ENCODE assay signal across 8 cellular contexts in genomic region chr10:136465-136762, GRCh38. TPM values are rescaled to one million over a fixed set of nuclear protein-coding genes. Genes with fewer than 3 reads are reported as not detected.
DNase-seq lines count a peak whose midpoint lies in the region; ATAC-seq, FAIRE-seq and TF ChIP-seq lines count a peak whose summit lies in the region.

No MANE protein-coding gene starts in this region.

- H3K4me2 ChIP-seq in K562 (ENCODE audit: insufficient read depth, low read length), result peak overlapping the region; percentile 98

- peaks cover 9% of the 10 kb centered on the region for H4K20me1 ChIP-seq in K562 (replicated peaks; ENCODE audit: control insufficient read depth, insufficient read depth, low read length)

- TF ChIP-seq RAD21 in K562 (CRISPR knock-in tag; conservative IDR thresholded peaks at IDR 0.05 in 1 of 2, IDR thresholded peaks at IDR 0.05 in 1 of 2), result no peak

- no peak overlapping the region; the same call in 2 of the 3 replicates for H3K27ac ChIP-seq in K562 (ENCODE audit: extremely low read depth, low read depth, low read length)
- peak overlapping the region; percentile 96 for H3K27ac ChIP-seq in lower lobe of right lung
- peak overlapping the region; percentile 97 for H3K27ac ChIP-seq in upper lobe of right lung

- no peak for TF ChIP-seq POLR2A in K562 (conservative IDR thresholded peaks at IDR 0.05)

- H3K79me2 ChIP-seq in K562 (ENCODE audit: control insufficient read depth, insufficient read depth, low read length), result peaks cover 41% of the 10 kb centered on the region

- POLR2A ChIA-PET in K562 (lab: Yijun Ruan, JAX), result interaction anchor here (1.0 kb wide), 1 partner anchor 28 kb away, joined by 3 read pairs; no protein-coding TSS in a partner anchor

- no peak for TF ChIP-seq EP300 in K562 (IDR thresholded peaks at IDR 0.05; ENCODE audit: low read length)

- H3K9me1 ChIP-seq in K562 (ENCODE audit: control insufficient read depth, insufficient read depth, low read length), result no peaks in the 10 kb centered on the region

- H3K9ac ChIP-seq in K562 (ENCODE audit: insufficient read depth in 1 of 2, low read depth in 2 of 2, low read length in 2 of 2), result peak overlapping the region; percentile 81 to 94

- H3K27me3 ChIP-seq in K562 (ENCODE audit: control insufficient read depth in 2 of 2, insufficient read depth in 2 of 2, low read length in 2 of 2) (peaks cover 9 to 14% of the 10 kb centered on the region in 2 experiments), lower lobe of right lung (ENCODE audit: low read depth) (no peaks in the 10 kb centered on the region), upper lobe of right lung (no peaks in the 10 kb centered on the region)

- CTCF ChIA-PET in K562 (lab: Yijun Ruan, JAX; ENCODE audit: low intra/inter-chr PET ratio), result no interaction called here

- ATAC-seq in GM19328 (IDR thresholded peaks at IDR 0.05; ENCODE audit: unreplicated experiment) (peak; percentile 12), HG03442 (IDR thresholded peaks at IDR 0.05; ENCODE audit: unreplicated experiment) (peak; percentile 26), K562 (peak; percentile 63), lower lobe of right lung (no peak), upper lobe of right lung (no peak)

- H3K4me1 ChIP-seq in K562 (replicated peaks in 1 of 2; ENCODE audit: control insufficient read depth in 2 of 2, insufficient read depth in 2 of 2, low read length in 2 of 2), result peaks cover 6 to 18% of the 10 kb centered on the region in 2 experiments; a peak in 4 of 5 replicates
- H3K4me1 ChIP-seq in lower lobe of right lung, result peaks cover 47% of the 10 kb centered on the region
- peaks cover 27% of the 10 kb centered on the region for H3K4me1 ChIP-seq in upper lobe of right lung

- in situ Hi-C loops in K562 (cut with MboI), result no loop called here

- TF ChIP-seq CTCF in K562 (IDR thresholded peaks at IDR 0.05 in 2 of 3, conservative IDR thresholded peaks at IDR 0.05 in 1 of 3; ENCODE audit: insufficient read depth in 2 of 3, low read depth in 1 of 3, low read length in 3 of 3) (no peak), lower lobe of right lung (IDR thresholded peaks at IDR 0.05) (no peak), upper lobe of right lung (IDR thresholded peaks at IDR 0.05) (no peak)

- H3K36me3 ChIP-seq in K562 (ENCODE audit: control insufficient read depth, insufficient read depth, low read length) (no peaks in the 10 kb centered on the region), lower lobe of right lung (no peaks in the 10 kb centered on the region), upper lobe of right lung (no peaks in the 10 kb centered on the region)

- no peaks in the 10 kb centered on the region for H3K9me3 ChIP-seq in K562 (replicated peaks; ENCODE audit: control insufficient read depth, insufficient read depth, low read depth, low read length)
- H3K9me3 ChIP-seq in lower lobe of right lung, result no peaks in the 10 kb centered on the region
- H3K9me3 ChIP-seq in upper lobe of right lung, result no peaks in the 10 kb centered on the region

- peak overlapping the region; percentile 64 for H3K4me3 ChIP-seq in K562
- H3K4me3 ChIP-seq in lower lobe of right lung, result peak overlapping the region; percentile 85
- H3K4me3 ChIP-seq in upper lobe of right lung, result peak overlapping the region; percentile 93

- WGBS in K562 (ENCODE audit: insufficient coverage, low coverage, missing lambda C conversion rate), result 27% methylated on average over 10 of the region's 10 CpGs

- FAIRE-seq in K562 (lab: Jason Lieb, UNC), result no peak

- peak overlapping the region; percentile 78 for H2AFZ ChIP-seq in K562 (ENCODE audit: low read depth, low read length)

- intact Hi-C loops in K562 (cut with micrococcal nuclease) (no loop called here), lower lobe of right lung (cut with DNase I) (no loop called here), upper lobe of right lung (cut with DNase I) (no loop called here)

- no peak for DNase-seq in K562 (ENCODE audit: extremely low read depth in 1 of 4, low spot score in 3 of 4)
- DNase-seq in lower lobe of right lung, result no peak
- DNase-seq in upper lobe of right lung, result no peak
- no peak for DNase-seq in SIG-M5 (lab: John Stamatoyannopoulos, UW)
- DNase-seq in stimulated activated CD4-positive, alpha-beta T cell treated with anti-CD3 and anti-CD28 coated beads, Interleukin-4, amount 100 ng/mL, for 1 hour, result no peak
- DNase-seq in NCI-H1436 treated with DMSO at 0.1 percent for 48 hours (lab: John Stamatoyannopoulos, UW), result no peak

- BruUV-seq in K562 (replicated peaks; lab: Mats Ljungman, UMichigan), result no TSS peak

TF ChIP-seq in K562, 482 proteins besides CTCF, POLR2A, EP300 and RAD21 (continues in another document):
- no peak for TF ChIP-seq DMBX1 (CRISPR knock-in tag; IDR thresholded peaks at IDR 0.05; ENCODE audit: borderline replicate concordance)
- TF ChIP-seq HDAC1 (IDR thresholded peaks at IDR 0.05), result no peak
- no peak for TF ChIP-seq MECOM (CRISPR knock-in tag; IDR thresholded peaks at IDR 0.05)
- TF ChIP-seq ATF3 (IDR thresholded peaks at IDR 0.05), result no peak
- no peak for TF ChIP-seq ATF3 (CRISPR knock-in tag; conservative IDR thresholded peaks at IDR 0.05)
- TF ChIP-seq, protein P1, sequence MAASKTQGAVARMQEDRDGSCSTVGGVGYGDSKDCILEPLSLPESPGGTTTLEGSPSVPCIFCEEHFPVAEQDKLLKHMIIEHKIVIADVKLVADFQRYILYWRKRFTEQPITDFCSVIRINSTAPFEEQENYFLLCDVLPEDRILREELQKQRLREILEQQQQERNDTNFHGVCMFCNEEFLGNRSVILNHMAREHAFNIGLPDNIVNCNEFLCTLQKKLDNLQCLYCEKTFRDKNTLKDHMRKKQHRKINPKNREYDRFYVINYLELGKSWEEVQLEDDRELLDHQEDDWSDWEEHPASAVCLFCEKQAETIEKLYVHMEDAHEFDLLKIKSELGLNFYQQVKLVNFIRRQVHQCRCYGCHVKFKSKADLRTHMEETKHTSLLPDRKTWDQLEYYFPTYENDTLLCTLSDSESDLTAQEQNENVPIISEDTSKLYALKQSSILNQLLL (CRISPR knock-in tag; IDR thresholded peaks at IDR 0.05; ENCODE audit: borderline replicate concordance), result no peak
- no peak for TF ChIP-seq PBX2 (CRISPR knock-in tag; IDR thresholded peaks at IDR 0.05; ENCODE audit: low read depth)
- TF ChIP-seq PBX2 (tag; conservative IDR thresholded peaks at IDR 0.05; ENCODE audit: low read depth), result no peak
- no peak for TF ChIP-seq GTF2E2 (tag; IDR thresholded peaks at IDR 0.05)

RNA-seq across cellular contexts. Expression of gene ZMYND11, which starts 1.2 kb away (rescaled TPM):
- total RNA-seq in K562 (2011; cell fraction: chromatin; rRNA removed; ENCODE audit: low replicate concordance), result 2.8 and 9.9 TPM in 2 replicates
- total RNA-seq in K562 (2011; cell fraction: nucleolus; rRNA removed), result 2.5 and 3.2 TPM in 2 replicates
- total RNA-seq in K562 (2011; cell fraction: nucleoplasm; rRNA removed), result 2.3 and 4.0 TPM in 2 replicates
- total RNA-seq in K562 (2014; rRNA removed), result 7.7 and 8.6 TPM in 2 replicates
- total RNA-seq in K562 (2014; rRNA removed; fragmentation: Illumina TruSeq; extraction: Trizol), result 12.0 and 14.3 TPM in 2 replicates
- 11.6 and 13.8 TPM in 2 replicates for total RNA-seq in K562 (2015; rRNA removed; fragmentation: Illumina TruSeq; extraction: Trizol)
- total RNA-seq in K562 (2021), result 9.8 and 9.9 TPM in 2 replicates
- polyA plus RNA-seq in K562 (2011; rRNA removed), result 7.6 and 8.8 TPM in 2 replicates
- polyA plus RNA-seq in K562 (2011; cell fraction: cytosol; rRNA removed), result 1.3 and 2.5 TPM in 2 replicates
- 8.6 and 11.3 TPM in 2 replicates for polyA plus RNA-seq in K562 (2011; cell fraction: nucleus; rRNA removed)
- 7.4 and 9.2 TPM in 2 replicates for polyA plus RNA-seq in K562 (2012)
- 9.5 and 11.8 TPM in 2 replicates for polyA plus RNA-seq in K562 (2014; fragmentation: Illumina TruSeq; extraction: Trizol)
- 1 to 10 TPM; 2.7 to 4.8 TPM for polyA plus RNA-seq in K562 (2014; fragmentation: Nextera tagmentation; extraction: Ambion mirVana)
- polyA plus RNA-seq in K562 (2014; rRNA removed), result 7.1 and 8.6 TPM in 2 replicates
- polyA minus RNA-seq in K562 (2011; rRNA and poly(A)+ RNA removed), result 14.2 and 16.1 TPM in 2 replicates
- 4.1 and 6.2 TPM in 2 replicates for polyA minus RNA-seq in K562 (2011; cell fraction: cytosol; rRNA and poly(A)+ RNA removed)
- 2.7 and 5.1 TPM in 2 replicates for polyA minus RNA-seq in K562 (2011; cell fraction: nucleus; rRNA and poly(A)+ RNA removed)
- total RNA-seq in lower lobe of right lung, result 68.9 TPM
- 82.3 TPM for total RNA-seq in upper lobe of right lung

Comparison
In these comparisons a context has a peak if more than half of its experiments do, and no peak if none do; other contexts are left out.
1. ATAC-seq: peak in GM19328 (single experiment), HG03442 (single experiment) and K562 (single experiment); none in lower lobe of right lung (0 of 2) and upper lobe of right lung (single experiment).
2. Peak in every context shown above with its lines, with median percentiles within 50 percentile points of each other: H3K4me3 ChIP-seq.